ENCODE assay signal across 18 cellular contexts in the genomic region with DNA sequence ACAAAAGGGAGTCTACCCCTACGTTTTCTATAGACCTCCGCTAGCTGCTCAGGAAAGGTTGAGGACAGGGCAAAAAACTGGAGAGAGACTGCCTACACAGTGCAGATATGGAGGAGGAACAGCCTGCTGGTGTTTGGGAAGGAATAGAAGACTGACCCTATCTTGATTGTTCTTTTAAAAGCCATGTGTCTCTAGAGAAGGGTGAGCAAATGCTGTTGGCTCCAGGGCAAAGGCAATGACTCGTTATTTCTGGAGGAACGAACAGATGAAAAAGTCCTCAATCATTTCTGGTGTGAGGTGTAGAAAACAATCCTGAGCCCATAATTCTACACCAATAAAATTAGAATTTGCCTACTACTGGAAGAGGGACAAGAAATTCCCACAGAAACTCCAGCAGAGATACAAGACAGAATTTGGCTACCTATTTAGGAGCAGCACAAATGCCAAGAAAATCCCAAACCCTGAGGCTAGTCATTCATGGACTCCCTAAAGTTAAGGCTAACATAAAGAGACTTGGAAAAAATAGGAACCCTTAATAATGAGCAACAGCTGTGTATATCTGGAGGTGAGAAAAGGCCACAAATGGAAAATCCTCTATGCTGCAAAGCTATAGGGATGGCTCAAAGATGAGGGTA.
"Had no signal": no experiment of that assay in that cellular context is flagged by ENCODE, and none has a peak within 500 bp of the region (broad histone marks: within the 10 kb centered on the region; RNA-seq: fewer than 3 reads in every experiment).

No MANE protein-coding gene starts in this region.

- ATAC-seq: left lobe of liver; SK-N-SH treated with all-trans-retinoic acid at 6 μM for 48 hours; stimulated activated naive CD8-positive, alpha-beta T cell treated with anti-CD3 and anti-CD28 coated beads, Interleukin-15, amount 100 ng/mL, for 72 hours had no signal

- H3K4me1 Mint-ChIP-seq: activated naive CD4-positive, alpha-beta T cell treated with anti-CD3 and anti-CD28 coated beads, Interleukin-2, amount 50 U/mL, for 24 hours; neural crest cell; stimulated activated naive CD8-positive, alpha-beta T cell treated with anti-CD3 and anti-CD28 coated beads, Interleukin-15, amount 100 ng/mL, for 72 hours had no signal

- H3K27ac ChIP-seq: cardiac muscle cell, coronary artery, ovary, testis had no signal

- H3K4me1 ChIP-seq: testis had no signal

- DNase-seq: activated CD4-positive, alpha-beta T cell treated with anti-CD3 and anti-CD28 coated beads, Interleukin-2, amount 50 U/mL, for 1 hour; activated CD4-positive, CD25-positive, alpha-beta regulatory T cell; activated effector memory CD4-positive, alpha-beta T cell treated with Interleukin-2 at 50 U/mL for 16 hours; activated T-cell treated with anti-CD3 and anti-CD28 coated beads, Interleukin-2, amount 50 U/mL, for 1 hour; anterior cingulate cortex; effector CD4-positive, alpha-beta T cell; ovary; stimulated activated CD4-positive, alpha-beta T cell treated with anti-CD3 and anti-CD28 coated beads, Interleukin-4, amount 100 ng/mL, for 1 hour; stimulated activated CD8-positive, alpha-beta memory T cell treated with anti-CD3 and anti-CD28 coated beads, Interleukin-4, amount 100 ng/mL, for 48 hours; stimulated activated naive CD8-positive, alpha-beta T cell treated with anti-CD3 and anti-CD28 coated beads, Interleukin-15, amount 100 ng/mL, for 72 hours; T-helper 2 cell; testis had no signal

- H3K4me3 ChIP-seq: cardiac muscle cell, coronary artery, ovary, testis had no signal

- H3K36me3 ChIP-seq: cardiac muscle cell, ovary had no signal

- H3K36me3 Mint-ChIP-seq: activated naive CD4-positive, alpha-beta T cell treated with anti-CD3 and anti-CD28 coated beads, Interleukin-2, amount 50 U/mL, for 24 hours had no signal

- H3K27me3 Mint-ChIP-seq: activated naive CD4-positive, alpha-beta T cell treated with anti-CD3 and anti-CD28 coated beads, Interleukin-2, amount 50 U/mL, for 24 hours; stimulated activated naive CD8-positive, alpha-beta T cell treated with anti-CD3 and anti-CD28 coated beads, Interleukin-15, amount 100 ng/mL, for 72 hours had no signal

- H3K27ac Mint-ChIP-seq: activated naive CD4-positive, alpha-beta T cell treated with anti-CD3 and anti-CD28 coated beads, Interleukin-2, amount 50 U/mL, for 24 hours; stimulated activated naive CD8-positive, alpha-beta T cell treated with anti-CD3 and anti-CD28 coated beads, Interleukin-15, amount 100 ng/mL, for 72 hours had no signal

- H3K27me3 ChIP-seq: cardiac muscle cell, ovary, testis had no signal

- H3K4me3 Mint-ChIP-seq: activated naive CD4-positive, alpha-beta T cell treated with anti-CD3 and anti-CD28 coated beads, Interleukin-2, amount 50 U/mL, for 24 hours; neural crest cell; stimulated activated naive CD8-positive, alpha-beta T cell treated with anti-CD3 and anti-CD28 coated beads, Interleukin-15, amount 100 ng/mL, for 72 hours had no signal

- H3K9me3 ChIP-seq: ovary, testis had no signal
